8 cellular contexts compared by ENCODE assay signal in the genomic region with DNA sequence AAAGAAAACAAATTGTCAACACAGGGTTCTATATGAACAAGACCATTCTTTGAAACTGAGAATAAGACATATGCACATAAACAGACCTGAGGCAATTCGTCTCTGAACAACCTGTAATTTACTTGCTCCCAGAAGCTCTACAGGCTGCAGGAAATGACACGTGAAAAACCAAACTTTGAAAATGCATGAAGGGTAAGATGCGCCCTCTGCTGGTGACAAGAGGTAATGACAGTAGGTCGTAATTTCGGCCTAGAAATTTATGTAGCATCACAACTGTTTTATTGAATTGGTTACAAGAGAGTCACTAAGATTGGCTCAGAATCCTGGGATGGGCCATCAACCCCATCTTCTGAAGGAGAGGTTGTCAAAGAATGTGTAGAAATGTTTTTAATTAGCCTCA.
DNase-seq lines count a peak whose midpoint lies in the region; ATAC-seq, FAIRE-seq and TF ChIP-seq lines count a peak whose summit lies in the region.

No MANE protein-coding gene starts in this region.

- TF ChIP-seq POLR2A in HCT116 (IDR thresholded peaks at IDR 0.05; ENCODE audit: borderline replicate concordance, extremely low read depth, insufficient read depth, insufficient read length), result no peak
- no peak for TF ChIP-seq POLR2A in H54 (IDR thresholded peaks at IDR 0.05; ENCODE audit: low read depth, low read length)

- peak; percentile 25; the same call in 1 of the 2 replicates for ATAC-seq in HCT116

- no peaks in the 10 kb centered on the region for H3K4me1 ChIP-seq in HCT116 (ENCODE audit: control insufficient read depth in 1 of 2, insufficient read depth in 2 of 2, low read length in 2 of 2)
- no peaks in the 10 kb centered on the region for H3K4me1 ChIP-seq in liver (ENCODE audit: control insufficient read depth in 4 of 4, insufficient read depth in 4 of 4, low read length in 3 of 4)

- no TSS peak for BruUV-seq in HCT116 (replicated peaks; lab: Mats Ljungman, UMichigan)

- POLR2A ChIA-PET in HCT116 (lab: Charles Lee), result no interaction called here

- RAD21 ChIA-PET in HCT116 (lab: Charles Lee; ENCODE audit: low non-redundant PET in 1 of 2, low total read pairs in 2 of 2, uncharacterized antibody in 2 of 2, unreplicated experiment in 2 of 2), result no interaction called here

- in situ Hi-C loops in astrocyte of the spinal cord (cut with HindIII; ENCODE audit: low sequenced_read_pairs), result no loop called here

- CTCF ChIA-PET in HCT116 (lab: Charles Lee), result interaction anchor here (0.9 to 1.3 kb wide), 2 partner anchors 403 to 405 kb away, joined by 3 to 4 read pairs; no protein-coding TSS in a partner anchor

- intact Hi-C loops in HCT116 (cut with micrococcal nuclease), result loop anchor here (1.0 to 2.0 kb wide), 2 partner anchors 334 to 403 kb away; no protein-coding TSS in a partner anchor

- FAIRE-seq in H54 (lab: Jason Lieb, UNC), result no peak

- H3K9ac ChIP-seq in HCT116 (ENCODE audit: low read length) (no peak overlapping the region), liver (ENCODE audit: low read depth in 1 of 2, low read length in 2 of 2) (no peak overlapping the region)

- H3K4me2 ChIP-seq in HCT116 (ENCODE audit: low read length), result no peak overlapping the region

- H4K20me1 ChIP-seq in HCT116 (ENCODE audit: insufficient read depth), result no peaks in the 10 kb centered on the region

- no peaks in the 10 kb centered on the region for H3K79me2 ChIP-seq in HCT116 (ENCODE audit: insufficient read depth, low read length)

- H3K27me3 ChIP-seq in HCT116 (ENCODE audit: insufficient read depth, low read length), result no peaks in the 10 kb centered on the region
- no peaks in the 10 kb centered on the region for H3K27me3 ChIP-seq in liver (ENCODE audit: control insufficient read depth in 4 of 4, insufficient read depth in 4 of 4, low read length in 3 of 4)

- TF ChIP-seq RAD21 in HCT116 (IDR thresholded peaks at IDR 0.05; ENCODE audit: low read depth) (peak; percentile 51), liver (IDR thresholded peaks at IDR 0.05) (peak; percentile 69 to 85)

- no peak overlapping the region for H2AFZ ChIP-seq in HCT116 (ENCODE audit: low read depth, low read length, poor library complexity, severe bottlenecking)

- no peaks in the 10 kb centered on the region for H3K36me3 ChIP-seq in HCT116 (ENCODE audit: control insufficient read depth in 1 of 2, insufficient read depth in 2 of 2, low read length in 2 of 2)
- no peaks in the 10 kb centered on the region for H3K36me3 ChIP-seq in liver (ENCODE audit: control insufficient read depth in 4 of 4, insufficient read depth in 3 of 4, low read depth in 1 of 4, low read length in 3 of 4)

- peak; percentile 7 for DNase-seq in activated gamma-delta T cell treated with Interleukin-2 at 50 U/mL for 16 hours
- no peak for DNase-seq in activated gamma-delta T cell (lab: John Stamatoyannopoulos, UW)
- DNase-seq in HCT116 (ENCODE audit: low read depth, low spot score), result peak; percentile 3
- DNase-seq in NCI-H69 (lab: John Stamatoyannopoulos, UW), result peak; percentile 84
- peak; percentile 24 for DNase-seq in astrocyte of the spinal cord (ENCODE audit: low read depth, low spot score)
- DNase-seq in H54 (ENCODE audit: insufficient read length, low spot score), result no peak
- no peak for DNase-seq in GOT3 (lab: John Stamatoyannopoulos, UW)

- no peaks in the 10 kb centered on the region for H3K9me2 ChIP-seq in HCT116 (ENCODE audit: insufficient read depth)

- peak; percentile 19 to 67 (median 53); a peak in 5 of 6 replicates for TF ChIP-seq CTCF in HCT116 (IDR thresholded peaks at IDR 0.05 in 2 of 3, conservative IDR thresholded peaks at IDR 0.05 in 1 of 3; ENCODE audit: borderline replicate concordance in 1 of 3, insufficient read depth in 1 of 3, low read depth in 2 of 3, low read length in 2 of 3)
- TF ChIP-seq CTCF in astrocyte of the spinal cord (IDR thresholded peaks at IDR 0.05; ENCODE audit: low read depth, low read length), result peak; percentile 61
- TF ChIP-seq CTCF in liver (IDR thresholded peaks at IDR 0.05; ENCODE audit: low read depth, low read length, missing input control), result peak; percentile 68

- H3K9me3 ChIP-seq in HCT116 (ENCODE audit: control insufficient read depth in 1 of 2, insufficient read depth in 1 of 2, low read depth in 1 of 2, low read length in 2 of 2) (no peaks in the 10 kb centered on the region), liver (ENCODE audit: control insufficient read depth in 4 of 4, low read length in 3 of 4) (no peaks in the 10 kb centered on the region)

- H3K4me3 ChIP-seq in HCT116 (replicated peaks in 1 of 2; ENCODE audit: low read depth in 1 of 2, low read length in 2 of 2), result no peak overlapping the region
- H3K4me3 ChIP-seq in astrocyte of the spinal cord (ENCODE audit: low read depth, low read length), result no peak overlapping the region
- H3K4me3 ChIP-seq in liver (ENCODE audit: low read depth in 1 of 3, low read length in 3 of 3), result no peak overlapping the region

- WGBS in liver, result 10% methylated on average over 5 of the region's 5 CpGs

- no peak overlapping the region for H3K27ac ChIP-seq in HCT116 (ENCODE audit: low read depth, low read length)
- H3K27ac ChIP-seq in liver (ENCODE audit: low read depth in 1 of 2, low read length in 2 of 2), result no peak overlapping the region

TF ChIP-seq in HCT116, 20 proteins besides CTCF, POLR2A, EP300 and RAD21:
- no peak for TF ChIP-seq MAX (IDR thresholded peaks at IDR 0.05)
- no peak for TF ChIP-seq SRF (IDR thresholded peaks at IDR 0.05; ENCODE audit: low read depth)

TF ChIP-seq in liver, 16 proteins besides CTCF, POLR2A, EP300 and RAD21:
- TF ChIP-seq EGR1 (IDR thresholded peaks at IDR 0.05; ENCODE audit: low read depth in 2 of 2), result no peak

Comparison
In these comparisons a context has a peak if more than half of its experiments do, and no peak if none do; other contexts are left out.
1. DNase-seq: peak in activated gamma-delta T cell treated with Interleukin-2 at 50 U/mL for 16 hours (single experiment), HCT116 (single experiment), NCI-H69 (single experiment) and astrocyte of the spinal cord (single experiment); none in activated gamma-delta T cell (single experiment), H54 (single experiment) and GOT3 (single experiment).
2. Peak in every context shown above with its lines, with median percentiles within 50 percentile points of each other: CTCF ChIP-seq.